20 cellular contexts compared by ENCODE assay signal in the genomic region with DNA sequence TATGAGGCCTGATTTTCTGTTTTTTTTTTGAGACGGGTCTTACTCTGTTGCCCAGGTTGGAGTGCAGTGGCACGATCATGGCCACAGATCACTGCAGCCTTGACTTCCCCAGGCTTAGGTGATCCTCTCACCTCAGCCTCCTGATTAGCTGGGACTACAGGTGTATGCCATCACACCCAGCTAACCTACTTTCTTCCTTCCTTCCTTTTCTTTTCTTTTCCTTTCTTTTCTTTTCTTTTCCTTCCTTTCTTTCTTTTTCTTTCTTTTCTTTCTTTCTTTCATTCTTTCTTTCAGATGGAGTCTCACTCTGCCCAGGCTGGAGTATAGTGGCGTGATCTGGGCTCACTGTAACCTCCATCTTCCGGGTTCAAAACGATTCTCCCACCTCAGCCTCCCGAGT. TPM values are rescaled to one million over a fixed set of nuclear protein-coding genes. Genes with fewer than 3 reads are reported as not detected.
A peak's percentile ranks its signal among the peaks of the same experiment; 100 is the strongest.
DNase-seq lines count a peak whose midpoint lies in the region; ATAC-seq, FAIRE-seq and TF ChIP-seq lines count a peak whose summit lies in the region.
"Had no signal": no experiment of that assay in that cellular context is flagged by ENCODE, and none has a peak within 500 bp of the region (broad histone marks: within the 10 kb centered on the region; RNA-seq: fewer than 3 reads in every experiment).

No MANE protein-coding gene starts in this region.

- CTCF ChIA-PET in MCF 10A (lab: Yijun Ruan, JAX) = interaction anchor here (0.6 kb wide), 1 partner anchor 155 kb away, joined by 4 read pairs; no protein-coding TSS in a partner anchor
- CTCF ChIA-PET in mammary epithelial cell (lab: Charles Lee; ENCODE audit: low non-redundant PET) = no interaction called here
- CTCF ChIA-PET in PC-3 (lab: Charles Lee) = no interaction called here

- ATAC-seq in PC-3 (no peak), HG03342 (IDR thresholded peaks at IDR 0.05; ENCODE audit: unreplicated experiment) (no peak), HG03039 (IDR thresholded peaks at IDR 0.05; ENCODE audit: unreplicated experiment) (no peak)
- no peak for ATAC-seq in stimulated activated effector memory CD8-positive, alpha-beta T cell treated with anti-CD3 and anti-CD28 coated beads, Interleukin-12 subunit alpha, Interleukin-12 subunit beta, amount 100 ng/mL, for 72 hours

- H3K9me3 ChIP-seq in mammary epithelial cell (replicated peaks; ENCODE audit: insufficient read depth, low read length) (no peaks in the 10 kb centered on the region), PC-3 (ENCODE audit: low read length) (no peaks in the 10 kb centered on the region)
- H3K9me3 ChIP-seq: adrenal gland, vagina had no signal

- H3K4me3 ChIP-seq in mammary epithelial cell (replicated peaks in 1 of 3; ENCODE audit: insufficient read depth in 1 of 3, low read depth in 2 of 3, low read length in 3 of 3) (no peak overlapping the region), PC-3 (ENCODE audit: low read length) (no peak overlapping the region), dorsolateral prefrontal cortex (peak overlapping the region in 2 of 59 donors; percentile 11 to 35)
- H3K4me3 ChIP-seq: adrenal gland, skin epidermis, vagina had no signal

- no peak overlapping the region for H3K27ac ChIP-seq in mammary epithelial cell (ENCODE audit: insufficient read depth, low read depth, low read length)
- no peak overlapping the region for H3K27ac ChIP-seq in PC-3 (ENCODE audit: low read length)
- peak overlapping the region in 37 of 59 donors; percentile 18 to 81 (median 66) for H3K27ac ChIP-seq in dorsolateral prefrontal cortex
- H3K27ac ChIP-seq: skin epidermis, vagina had no signal

- H3K27me3 ChIP-seq in mammary epithelial cell (ENCODE audit: insufficient read depth, low read length) (no peaks in the 10 kb centered on the region), PC-3 (ENCODE audit: low read length) (no peaks in the 10 kb centered on the region), dorsolateral prefrontal cortex (no peaks in the 10 kb centered on the region)
- H3K27me3 ChIP-seq: adrenal gland, vagina had no signal

- no peaks in the 10 kb centered on the region for H3K27me3 Mint-ChIP-seq in MCF 10A (ENCODE audit: insufficient read depth, unreplicated experiment)

- TF ChIP-seq CTCF in MCF 10A (IDR thresholded peaks at IDR 0.05; ENCODE audit: unreplicated experiment) (no peak), mammary epithelial cell (conservative IDR thresholded peaks at IDR 0.05 in 1 of 2, IDR thresholded peaks at IDR 0.05 in 1 of 2; ENCODE audit: extremely low read depth in 1 of 2, insufficient read depth in 1 of 2, low read depth in 1 of 2, low read length in 2 of 2) (no peak), PC-3 (conservative IDR thresholded peaks at IDR 0.05; ENCODE audit: low read depth, low read length) (no peak), dorsolateral prefrontal cortex (IDR thresholded peaks at IDR 0.05 in 54 of 56, conservative IDR thresholded peaks at IDR 0.05 in 2 of 56; ENCODE audit: low read depth in 1 of 56, partially characterized antibody in 56 of 56) (no peak)

- no peak for DNase-seq in MCF 10A (ENCODE audit: unreplicated experiment)
- no peak for DNase-seq in mammary epithelial cell
- no peak for DNase-seq in PC-3
- DNase-seq in dorsolateral prefrontal cortex = no peak
- no peak for DNase-seq in stimulated activated effector memory CD8-positive, alpha-beta T cell treated with anti-CD3 and anti-CD28 coated beads, Interleukin-12 subunit alpha, Interleukin-12 subunit beta, amount 100 ng/mL, for 72 hours (ENCODE audit: low spot score in 2 of 2)
- DNase-seq in H54 (ENCODE audit: insufficient read length, low spot score) = no peak
- DNase-seq: activated CD8-positive, alpha-beta memory T cell treated with anti-CD3 and anti-CD28 coated beads for 24 hours; adrenal gland; AML-193; mesendoderm; MM.1S; occipital lobe; stimulated activated naive CD4-positive, alpha-beta T cell; T1000 had no signal

- BruUV-seq in MCF 10A (replicated peaks; lab: Mats Ljungman, UMichigan) = no TSS peak
- no TSS peak for BruUV-seq in mammary epithelial cell (replicated peaks; lab: Mats Ljungman, UMichigan)
- no TSS peak for BruUV-seq in PC-3 (replicated peaks; lab: Mats Ljungman, UMichigan)

- TF ChIP-seq POLR2A in H54 (IDR thresholded peaks at IDR 0.05; ENCODE audit: low read depth, low read length) = no peak

- POLR2A ChIA-PET in MCF 10A (lab: Yijun Ruan, JAX) (interaction anchor here (0.5 to 7.2 kb wide), 3 partner anchors 10 to 1473 kb away, joined by 3 to 157 read pairs (median 3); partner anchors contain the start of genes TRIP6 and UFSP1), PC-3 (lab: Charles Lee; ENCODE audit: unreplicated experiment) (no interaction called here)

- H3K36me3 ChIP-seq in mammary epithelial cell (ENCODE audit: insufficient read depth, low read length) (peaks cover 14% of the 10 kb centered on the region), PC-3 (ENCODE audit: low read depth, low read length) (peaks cover 58% of the 10 kb centered on the region)

- peaks cover 21% of the 10 kb centered on the region for H3K4me1 ChIP-seq in mammary epithelial cell (ENCODE audit: insufficient read depth, low read length)
- H3K4me1 ChIP-seq in PC-3 (ENCODE audit: insufficient read depth, low read length) = peaks cover 27% of the 10 kb centered on the region

- H3K9me3 Mint-ChIP-seq in MCF 10A (ENCODE audit: unreplicated experiment) = no peaks in the 10 kb centered on the region
- H3K9me3 Mint-ChIP-seq in stimulated activated effector memory CD8-positive, alpha-beta T cell treated with anti-CD3 and anti-CD28 coated beads, Interleukin-12 subunit alpha, Interleukin-12 subunit beta, amount 100 ng/mL, for 72 hours = no peaks in the 10 kb centered on the region

- no peak overlapping the region for H3K4me3 Mint-ChIP-seq in MCF 10A (ENCODE audit: unreplicated experiment)
- H3K4me3 Mint-ChIP-seq in stimulated activated effector memory CD8-positive, alpha-beta T cell treated with anti-CD3 and anti-CD28 coated beads, Interleukin-12 subunit alpha, Interleukin-12 subunit beta, amount 100 ng/mL, for 72 hours = peak overlapping the region; percentile 29

- H3K79me2 ChIP-seq in mammary epithelial cell (ENCODE audit: insufficient read depth, low read length) (peaks cover 88% of the 10 kb centered on the region), PC-3 (ENCODE audit: low read length) (peaks cover 71% of the 10 kb centered on the region)

- no peak for FAIRE-seq in H54 (lab: Jason Lieb, UNC)
- FAIRE-seq: HTR-8/SVneo had no signal

- H3K4me1 Mint-ChIP-seq in MCF 10A (ENCODE audit: insufficient read depth, unreplicated experiment) = peaks cover 30% of the 10 kb centered on the region
- peaks cover 71% of the 10 kb centered on the region for H3K4me1 Mint-ChIP-seq in stimulated activated effector memory CD8-positive, alpha-beta T cell treated with anti-CD3 and anti-CD28 coated beads, Interleukin-12 subunit alpha, Interleukin-12 subunit beta, amount 100 ng/mL, for 72 hours

- 72% methylated on average over 6 of the region's 6 CpGs for WGBS in mammary epithelial cell (ENCODE audit: low coverage, missing lambda C conversion rate)

- no peaks in the 10 kb centered on the region for H3F3A ChIP-seq in PC-3 (ENCODE audit: low read length, unreplicated experiment)

- H3K9ac ChIP-seq in mammary epithelial cell (ENCODE audit: insufficient read depth, low read length) = no peak overlapping the region
- H3K9ac ChIP-seq in PC-3 (ENCODE audit: low read length) = no peak overlapping the region

- intact Hi-C loops in MCF 10A (cut with micrococcal nuclease) (no loop called here), mammary epithelial cell (cut with micrococcal nuclease) (no loop called here), PC-3 (cut with micrococcal nuclease) (no loop called here), dorsolateral prefrontal cortex (cut with DNase I) (no loop called here)

- peak overlapping the region; percentile 66 for H3K27ac Mint-ChIP-seq in MCF 10A (ENCODE audit: low read depth, unreplicated experiment)
- H3K27ac Mint-ChIP-seq in stimulated activated effector memory CD8-positive, alpha-beta T cell treated with anti-CD3 and anti-CD28 coated beads, Interleukin-12 subunit alpha, Interleukin-12 subunit beta, amount 100 ng/mL, for 72 hours = peak overlapping the region; percentile 95

- dilution Hi-C loops in mammary epithelial cell (cut with HindIII; ENCODE audit: low sequenced_read_pairs) = no loop called here

- H2AFZ ChIP-seq in mammary epithelial cell (ENCODE audit: low read depth, low read length) = no peak overlapping the region
- no peak overlapping the region for H2AFZ ChIP-seq in PC-3 (ENCODE audit: low read length)

- H3K9me2 ChIP-seq in PC-3 (replicated peaks; ENCODE audit: low read length) = no peaks in the 10 kb centered on the region

- in situ Hi-C loops in mammary epithelial cell (cut with MboI; ENCODE audit: low sequenced_read_pairs in 2 of 2) = loop anchor here in 1 of 2 donors (25.0 kb wide), 1 partner anchor 409 kb away; no protein-coding TSS in a partner anchor

- no peaks in the 10 kb centered on the region for H4K20me1 ChIP-seq in mammary epithelial cell (ENCODE audit: insufficient read depth, low read length)
- H4K20me1 ChIP-seq in PC-3 (ENCODE audit: low read length) = peaks cover 47% of the 10 kb centered on the region

- H3K4me2 ChIP-seq in mammary epithelial cell (ENCODE audit: insufficient read depth, low read depth, low read length) (no peak overlapping the region), PC-3 (ENCODE audit: low read length) (peak overlapping the region; percentile 44; the same call in 1 of the 2 replicates)

- peaks cover 94% of the 10 kb centered on the region for H3K36me3 Mint-ChIP-seq in MCF 10A (ENCODE audit: insufficient read depth, unreplicated experiment)
- H3K36me3 Mint-ChIP-seq in stimulated activated effector memory CD8-positive, alpha-beta T cell treated with anti-CD3 and anti-CD28 coated beads, Interleukin-12 subunit alpha, Interleukin-12 subunit beta, amount 100 ng/mL, for 72 hours = peaks cover 96% of the 10 kb centered on the region

RNA-seq across cellular contexts. Expression of gene SRRT, which starts 3.8 kb away (rescaled TPM):
- 111 and 142 TPM in 2 replicates for total RNA-seq in MCF 10A (2022)
- 100 to 1,000 TPM in 1 of 2 donors, 10 to 100 TPM in 1; 29.5 to 127 TPM for total RNA-seq in mammary epithelial cell
- 57.6 TPM for polyA plus RNA-seq in mammary epithelial cell
- polyA minus RNA-seq in mammary epithelial cell = 127 TPM
- total RNA-seq in PC-3 (2014; rRNA removed) = 177 and 268 TPM in 2 replicates
- total RNA-seq in dorsolateral prefrontal cortex = 100 to 1,000 TPM in 56 of 120 experiments, 10 to 100 TPM in 64; 60.4 to 142 (median 97.9) TPM

RNA-seq across cellular contexts. Expression of gene UFSP1, which starts 10.8 kb away (rescaled TPM):
- total RNA-seq in MCF 10A (2022) = 2.8 and 3.4 TPM in 2 replicates
- total RNA-seq in mammary epithelial cell = 1 to 10 TPM; 2.0 to 3.7 TPM
- polyA plus RNA-seq in mammary epithelial cell = 1.1 TPM
- 4.2 TPM for polyA minus RNA-seq in mammary epithelial cell
- total RNA-seq in PC-3 (2014; rRNA removed) = 10.5 and 14.6 TPM in 2 replicates
- 1 to 10 TPM in 118 of 120 experiments, under 1 TPM in 2; 0.51 to 5.4 (median 2.7) TPM for total RNA-seq in dorsolateral prefrontal cortex

RNA-seq across cellular contexts. Expression of gene TRIP6, which starts 11.5 kb away (rescaled TPM):
- total RNA-seq in MCF 10A (2022) = 106 and 132 TPM in 2 replicates
- total RNA-seq in mammary epithelial cell = 100 to 1,000 TPM in 1 of 2 donors, 10 to 100 TPM in 1; 56.3 to 129 TPM
- polyA plus RNA-seq in mammary epithelial cell = 125 TPM
- 66.4 TPM for polyA minus RNA-seq in mammary epithelial cell
- 11.3 and 14.6 TPM in 2 replicates for total RNA-seq in PC-3 (2014; rRNA removed)
- 10 to 100 TPM; 12.5 to 46.7 (median 23.4) TPM for total RNA-seq in dorsolateral prefrontal cortex

RNA-seq across cellular contexts. Expression of gene ACHE, which starts 17.0 kb away (rescaled TPM):
- total RNA-seq in MCF 10A (2022) = 0.30 and 0.37 TPM in 2 replicates
- total RNA-seq in mammary epithelial cell = under 1 TPM; 0.14 to 0.17 TPM
- polyA plus RNA-seq in mammary epithelial cell = 0.07 TPM
- polyA minus RNA-seq in mammary epithelial cell = not detected
- 0.40 and 1.3 TPM in 2 replicates for total RNA-seq in PC-3 (2014; rRNA removed)
- total RNA-seq in dorsolateral prefrontal cortex = 10 to 100 TPM; 14.4 to 57.3 (median 37.8) TPM
- total RNA-seq: RPMI7951 had no signal

RNA-seq across cellular contexts. Expression of gene SLC12A9, which starts 26.2 kb away (rescaled TPM):
- total RNA-seq in MCF 10A (2022) (19.2 and 21.0 TPM in 2 replicates), mammary epithelial cell (10 to 100 TPM; 11.7 to 31.0 TPM), PC-3 (2014; rRNA removed) (25.9 and 31.2 TPM in 2 replicates), dorsolateral prefrontal cortex (10 to 100 TPM; 15.8 to 54.2 (median 30.1) TPM)
- 11.5 TPM for polyA plus RNA-seq in mammary epithelial cell
- 18.6 TPM for polyA minus RNA-seq in mammary epithelial cell

Comparison
In these comparisons a context has a peak if more than half of its experiments do, and no peak if none do; other contexts are left out.
1. H3K27ac ChIP-seq: peak in dorsolateral prefrontal cortex (37 of 59); none in mammary epithelial cell (single experiment) and PC-3 (single experiment).